12 cellular contexts compared by ENCODE assay signal in genomic region chr5:172648008-172648359, GRCh38. TPM values are rescaled to one million over a fixed set of nuclear protein-coding genes. Genes with fewer than 3 reads are reported as not detected.
A peak's percentile ranks its signal among the peaks of the same experiment; 100 is the strongest.
DNase-seq lines count a peak whose midpoint lies in the region; ATAC-seq and TF ChIP-seq lines count a peak whose summit lies in the region.
"Had no signal": no experiment of that assay in that cellular context is flagged by ENCODE, and none has a peak within 500 bp of the region (broad histone marks: within the 10 kb centered on the region; RNA-seq: fewer than 3 reads in every experiment).

No MANE protein-coding gene starts in this region.

- H3K4me2 ChIP-seq in BLaER1 treated with 17β-estradiol and CSF1 and Interleukin-3, amounts not matched to agents 10 nM and 100 nM = peak overlapping the region; percentile 15 to 97 (median 92); a peak in 21 of 22 replicates
- no peak overlapping the region for H3K4me2 ChIP-seq in neural progenitor cell

- 52 to 66% methylated on average over 3 to 5 of the region's 7 CpGs for WGBS in esophagus squamous epithelium, 2 donors

- ATAC-seq in GM21619 (IDR thresholded peaks at IDR 0.05; ENCODE audit: unreplicated experiment) = no peak

- H2AFZ ChIP-seq in neural progenitor cell (replicated peaks) = no peak overlapping the region

- H3K27me3 Mint-ChIP-seq in neural progenitor cell (ENCODE audit: insufficient read depth, low read depth) = peaks cover 13% of the 10 kb centered on the region

- intact Hi-C loops in esophagus squamous epithelium (cut with DNase I) (no loop called here), head of caudate nucleus (cut with DNase I) (no loop called here)

- H3K9me3 ChIP-seq in BLaER1 treated with 17β-estradiol and CSF1 and Interleukin-3, amounts not matched to agents 10 nM and 100 nM (replicated peaks in 1 of 11) = peaks cover 0 to 16% (median 6%) of the 10 kb centered on the region in 11 experiments; a peak in 10 of 22 replicates
- no peaks in the 10 kb centered on the region for H3K9me3 ChIP-seq in esophagus squamous epithelium
- no peaks in the 10 kb centered on the region for H3K9me3 ChIP-seq in neural progenitor cell (ENCODE audit: low read depth)
- H3K9me3 ChIP-seq: HAP-1 had no signal

- in situ Hi-C loops in KBM-7 (cut with MboI; ENCODE audit: low pct_unique_long_range_greater_than_20kb, low sequenced_read_pairs) = no loop called here

- peaks cover 15% of the 10 kb centered on the region for H3F3A ChIP-seq in neural progenitor cell (ENCODE audit: low read depth)

- H3K4me1 ChIP-seq in BLaER1 treated with 17β-estradiol and CSF1 and Interleukin-3, amounts not matched to agents 10 nM and 100 nM = peaks cover 42 to 89% (median 79%) of the 10 kb centered on the region in 10 experiments
- H3K4me1 ChIP-seq in esophagus squamous epithelium (peaks cover 11 to 91% (median 53%) of the 10 kb centered on the region in 3 donors), neural progenitor cell (peaks cover 24% of the 10 kb centered on the region)
- H3K4me1 ChIP-seq: HAP-1 had no signal

- H3K4me3 Mint-ChIP-seq in neural progenitor cell = peak overlapping the region; percentile 18

- H3K27me3 ChIP-seq in BLaER1 treated with 17β-estradiol and CSF1 and Interleukin-3, amounts not matched to agents 10 nM and 100 nM = peaks cover 0 to 7% (median 0%) of the 10 kb centered on the region in 11 experiments; a peak in 2 of 22 replicates
- H3K27me3 ChIP-seq in esophagus squamous epithelium (no peaks in the 10 kb centered on the region), neural progenitor cell (no peaks in the 10 kb centered on the region)

- peak overlapping the region; percentile 67 for H3K27ac Mint-ChIP-seq in neural progenitor cell

- H3K9me3 Mint-ChIP-seq in neural progenitor cell = no peaks in the 10 kb centered on the region

- H3K4me3 ChIP-seq in BLaER1 treated with 17β-estradiol and CSF1 and Interleukin-3, amounts not matched to agents 10 nM and 100 nM = no peak overlapping the region
- H3K4me3 ChIP-seq in esophagus squamous epithelium (no peak overlapping the region), neural progenitor cell (no peak overlapping the region)
- H3K4me3 ChIP-seq: GM12878, HAP-1 had no signal

- no peaks in the 10 kb centered on the region for H3K79me2 ChIP-seq in neural progenitor cell (ENCODE audit: low read depth)

- peaks cover 26% of the 10 kb centered on the region for H3K4me1 Mint-ChIP-seq in neural progenitor cell

- no peak for TF ChIP-seq POLR2A in esophagus squamous epithelium (IDR thresholded peaks at IDR 0.05)

- peaks cover 0 to 71% (median 43%) of the 10 kb centered on the region in 11 experiments; a peak in 18 of 22 replicates for H4K20me1 ChIP-seq in BLaER1 treated with 17β-estradiol and CSF1 and Interleukin-3, amounts not matched to agents 10 nM and 100 nM
- H4K20me1 ChIP-seq in neural progenitor cell (ENCODE audit: low read depth) = peaks cover 55% of the 10 kb centered on the region

- TF ChIP-seq CTCF in esophagus squamous epithelium (IDR thresholded peaks at IDR 0.05) (no peak), neural progenitor cell (IDR thresholded peaks at IDR 0.05) (no peak)

- peak overlapping the region in 5 of 11 experiments; percentile 4 to 53 (median 21); a peak in 4 of 22 replicates for H3K9ac ChIP-seq in BLaER1 treated with 17β-estradiol and CSF1 and Interleukin-3, amounts not matched to agents 10 nM and 100 nM
- no peak overlapping the region for H3K9ac ChIP-seq in neural progenitor cell

- peaks cover 2% of the 10 kb centered on the region for H3K36me3 Mint-ChIP-seq in neural progenitor cell

- peak overlapping the region in 2 of 11 experiments; percentile 5 to 17; a peak in 2 of 22 replicates for H3K27ac ChIP-seq in BLaER1 treated with 17β-estradiol and CSF1 and Interleukin-3, amounts not matched to agents 10 nM and 100 nM
- H3K27ac ChIP-seq in esophagus squamous epithelium (peak overlapping the region; percentile 12 to 95 (median 94)), neural progenitor cell (no peak overlapping the region)

- DNase-seq in NCI-H2196 (lab: John Stamatoyannopoulos, UW; ENCODE audit: unreplicated experiment) (peak; percentile 86), esophagus squamous epithelium (lab: John Stamatoyannopoulos, UW) (no peak), neural progenitor cell (ENCODE audit: low spot score) (no peak), NCI-H1694 treated with DMSO at 0.1 percent for 48 hours (lab: John Stamatoyannopoulos, UW) (no peak), KBM-7 (no peak), head of caudate nucleus (no peak)
- DNase-seq: DMS79, RPMI8226 had no signal

- H3K36me3 ChIP-seq in BLaER1 treated with 17β-estradiol and CSF1 and Interleukin-3, amounts not matched to agents 10 nM and 100 nM = peaks cover 0 to 87% (median 59%) of the 10 kb centered on the region in 11 experiments; a peak in 17 of 22 replicates
- H3K36me3 ChIP-seq in esophagus squamous epithelium (peaks cover 0 to 21% (median 4%) of the 10 kb centered on the region in 3 donors), neural progenitor cell (no peaks in the 10 kb centered on the region)
- H3K36me3 ChIP-seq: HAP-1 had no signal

RNA-seq across cellular contexts. Expression of gene NEURL1B, which starts 6.9 kb away (rescaled TPM):
- total RNA-seq in esophagus squamous epithelium (10 to 100 TPM; 11.9 to 18.8 (median 15.6) TPM), neural progenitor cell (ENCODE audit: low replicate concordance) (12.1 and 20.2 TPM in 2 replicates)
